8 cellular contexts compared by ENCODE assay signal in the genomic region with DNA sequence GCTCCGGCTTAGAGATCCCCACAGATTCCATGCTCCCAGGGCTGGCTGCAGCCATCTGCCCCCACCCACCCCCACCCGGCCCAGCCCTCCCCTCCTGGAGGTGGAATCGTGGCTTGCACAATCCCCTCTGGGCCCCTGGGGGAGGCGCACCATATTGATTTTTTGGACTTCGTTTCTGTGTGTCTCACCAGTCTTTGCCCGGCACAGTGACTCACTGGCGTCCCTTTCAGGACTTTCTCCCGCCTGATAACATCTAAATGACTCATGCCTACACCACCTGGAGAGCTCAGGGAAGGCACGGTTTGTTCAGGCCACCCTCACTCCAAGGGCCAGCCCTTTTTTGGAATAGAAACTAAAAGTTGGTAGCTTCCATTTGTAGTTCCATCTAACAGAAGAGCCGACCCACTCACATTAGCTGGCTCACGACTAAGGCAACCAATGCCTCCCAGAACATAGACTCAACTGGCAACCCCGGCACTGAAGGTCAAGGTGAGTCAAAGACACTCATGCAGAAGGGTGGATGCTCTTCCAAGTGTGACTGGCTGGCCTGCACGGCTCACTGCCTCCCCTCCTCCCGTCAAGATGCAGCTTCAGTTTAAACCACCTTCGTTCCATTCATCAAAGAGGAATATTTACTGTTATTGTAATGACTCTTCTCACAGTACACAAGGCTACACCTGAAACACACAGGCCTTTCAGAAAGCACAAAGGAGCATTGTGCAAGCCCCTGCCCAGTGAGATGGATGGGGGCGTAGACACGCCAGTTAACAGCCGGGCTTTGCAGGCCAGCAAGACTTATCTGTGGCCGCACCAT. TPM values are rescaled to one million over a fixed set of nuclear protein-coding genes. Genes with fewer than 3 reads are reported as not detected.
DNase-seq lines count a peak whose midpoint lies in the region; ATAC-seq and TF ChIP-seq lines count a peak whose summit lies in the region.

No MANE protein-coding gene starts in this region.

- no peaks in the 10 kb centered on the region for H3K9me3 ChIP-seq in esophagus (ENCODE audit: control insufficient read depth in 2 of 2, insufficient read depth in 1 of 2, low read depth in 1 of 2, low read length in 1 of 2)

- H3K4me3 Mint-ChIP-seq in activated CD8-positive, alpha-beta T cell treated with anti-CD3 and anti-CD28 coated beads for 36 hours, result no peak overlapping the region
- H3K4me3 Mint-ChIP-seq in activated CD8-positive, alpha-beta T cell treated with anti-CD3 and anti-CD28 coated beads, Interleukin-2, amount 10 ng/mL, durations not matched to agents 7 days and 5 days, result no peak overlapping the region
- peak overlapping the region; percentile 42 for H3K4me3 Mint-ChIP-seq in type B pancreatic cell

- ATAC-seq in activated CD8-positive, alpha-beta T cell treated with anti-CD3 and anti-CD28 coated beads for 36 hours, result peak; percentile 55
- ATAC-seq in activated CD8-positive, alpha-beta T cell treated with anti-CD3 and anti-CD28 coated beads, Interleukin-2, amount 10 ng/mL, durations not matched to agents 7 days and 5 days, result no peak
- no peak for ATAC-seq in HG03342 (IDR thresholded peaks at IDR 0.05; ENCODE audit: unreplicated experiment)
- ATAC-seq in HG03571 (IDR thresholded peaks at IDR 0.05; ENCODE audit: unreplicated experiment), result no peak
- no peak for ATAC-seq in HG02840 (IDR thresholded peaks at IDR 0.05; ENCODE audit: low FRiP score, unreplicated experiment)

- no peak overlapping the region for H3K27ac Mint-ChIP-seq in activated CD8-positive, alpha-beta T cell treated with anti-CD3 and anti-CD28 coated beads for 36 hours
- H3K27ac Mint-ChIP-seq in activated CD8-positive, alpha-beta T cell treated with anti-CD3 and anti-CD28 coated beads, Interleukin-2, amount 10 ng/mL, durations not matched to agents 7 days and 5 days, result no peak overlapping the region
- H3K27ac Mint-ChIP-seq in type B pancreatic cell, result peak overlapping the region; percentile 84

- H3K4me1 ChIP-seq in esophagus (ENCODE audit: control insufficient read depth in 2 of 2, insufficient read depth in 2 of 2, low read length in 1 of 2), result peaks cover 0 to 6% of the 10 kb centered on the region in 2 donors

- CTCF ChIA-PET in activated CD8-positive, alpha-beta T cell treated with anti-CD3 and anti-CD28 coated beads for 36 hours (lab: Charles Lee), result interaction anchor here (0.7 to 1.4 kb wide), 2 partner anchors 10 to 12 kb away, joined by 3 to 5 read pairs; no protein-coding TSS in a partner anchor
- CTCF ChIA-PET in activated CD8-positive, alpha-beta T cell treated with anti-CD3 and anti-CD28 coated beads, Interleukin-2, amount 10 ng/mL, durations not matched to agents 7 days and 5 days (lab: Charles Lee), result interaction anchor here (2.1 kb wide), 1 partner anchor 18 kb away, joined by 4 read pairs; no protein-coding TSS in a partner anchor

- POLR2A ChIA-PET in activated CD8-positive, alpha-beta T cell treated with anti-CD3 and anti-CD28 coated beads for 36 hours (lab: Charles Lee), result interaction anchor here (0.7 to 1.2 kb wide), 3 partner anchors 10 to 19 kb away, joined by 3 to 6 read pairs (median 3); no protein-coding TSS in a partner anchor
- POLR2A ChIA-PET in activated CD8-positive, alpha-beta T cell treated with anti-CD3 and anti-CD28 coated beads, Interleukin-2, amount 10 ng/mL, durations not matched to agents 7 days and 5 days (lab: Charles Lee), result interaction anchor here (0.8 kb wide), 1 partner anchor 20 kb away, joined by 3 read pairs; no protein-coding TSS in a partner anchor

- peaks cover 6% of the 10 kb centered on the region for H3K9me3 Mint-ChIP-seq in activated CD8-positive, alpha-beta T cell treated with anti-CD3 and anti-CD28 coated beads for 36 hours
- peaks cover 4% of the 10 kb centered on the region for H3K9me3 Mint-ChIP-seq in activated CD8-positive, alpha-beta T cell treated with anti-CD3 and anti-CD28 coated beads, Interleukin-2, amount 10 ng/mL, durations not matched to agents 7 days and 5 days (ENCODE audit: insufficient read depth)
- peaks cover 4% of the 10 kb centered on the region for H3K9me3 Mint-ChIP-seq in type B pancreatic cell

- WGBS in esophagus, 2 donors, result 51 to 53% methylated on average over 19 of the region's 19 CpGs

- no peak for TF ChIP-seq CTCF in activated CD8-positive, alpha-beta T cell treated with anti-CD3 and anti-CD28 coated beads for 36 hours (IDR thresholded peaks at IDR 0.05)
- no peak for TF ChIP-seq CTCF in type B pancreatic cell (conservative IDR thresholded peaks at IDR 0.05)

- no peaks in the 10 kb centered on the region for H3K36me3 ChIP-seq in esophagus (ENCODE audit: control insufficient read depth in 2 of 2, insufficient read depth in 2 of 2, low read length in 1 of 2)

- no peak overlapping the region for H3K4me3 ChIP-seq in esophagus (ENCODE audit: low read depth in 1 of 2, low read length in 2 of 2)

- peaks cover 4% of the 10 kb centered on the region for H3K4me1 Mint-ChIP-seq in activated CD8-positive, alpha-beta T cell treated with anti-CD3 and anti-CD28 coated beads for 36 hours (ENCODE audit: low read depth)
- peaks cover 10% of the 10 kb centered on the region for H3K4me1 Mint-ChIP-seq in activated CD8-positive, alpha-beta T cell treated with anti-CD3 and anti-CD28 coated beads, Interleukin-2, amount 10 ng/mL, durations not matched to agents 7 days and 5 days (ENCODE audit: low read depth)
- peaks cover 20% of the 10 kb centered on the region for H3K4me1 Mint-ChIP-seq in type B pancreatic cell (ENCODE audit: unreplicated experiment)

- H3K27ac ChIP-seq in esophagus (ENCODE audit: low read depth in 2 of 2, low read length in 1 of 2), result peak overlapping the region; percentile 58 to 75

- no peaks in the 10 kb centered on the region for H3K27me3 Mint-ChIP-seq in activated CD8-positive, alpha-beta T cell treated with anti-CD3 and anti-CD28 coated beads for 36 hours
- H3K27me3 Mint-ChIP-seq in activated CD8-positive, alpha-beta T cell treated with anti-CD3 and anti-CD28 coated beads, Interleukin-2, amount 10 ng/mL, durations not matched to agents 7 days and 5 days (ENCODE audit: low read depth), result no peaks in the 10 kb centered on the region
- peaks cover 5% of the 10 kb centered on the region for H3K27me3 Mint-ChIP-seq in type B pancreatic cell

- H3K27me3 ChIP-seq in esophagus (ENCODE audit: control insufficient read depth in 1 of 2, insufficient read depth in 2 of 2, low read length in 2 of 2), result no peaks in the 10 kb centered on the region

- intact Hi-C loops in activated CD8-positive, alpha-beta T cell treated with anti-CD3 and anti-CD28 coated beads for 36 hours (cut with micrococcal nuclease), result no loop called here

- peak; percentile 19 for DNase-seq in activated CD8-positive, alpha-beta T cell treated with anti-CD3 and anti-CD28 coated beads for 36 hours
- DNase-seq in activated CD8-positive, alpha-beta T cell treated with anti-CD3 and anti-CD28 coated beads, Interleukin-2, amount 10 ng/mL, durations not matched to agents 7 days and 5 days, result no peak
- peak; percentile 60 for DNase-seq in NCI-H69 (lab: John Stamatoyannopoulos, UW)
- DNase-seq in type B pancreatic cell (ENCODE audit: extremely low spot score, unreplicated experiment), result no peak

- peaks cover 4% of the 10 kb centered on the region for H3K36me3 Mint-ChIP-seq in activated CD8-positive, alpha-beta T cell treated with anti-CD3 and anti-CD28 coated beads for 36 hours (ENCODE audit: low read depth)
- peaks cover 3% of the 10 kb centered on the region for H3K36me3 Mint-ChIP-seq in activated CD8-positive, alpha-beta T cell treated with anti-CD3 and anti-CD28 coated beads, Interleukin-2, amount 10 ng/mL, durations not matched to agents 7 days and 5 days (ENCODE audit: low read depth)
- peaks cover 4% of the 10 kb centered on the region for H3K36me3 Mint-ChIP-seq in type B pancreatic cell

RNA-seq across cellular contexts. Expression of a gene that starts 18.1 kb away (rescaled TPM):
- 10 to 100 TPM; 28.1 to 29.7 TPM for total RNA-seq in activated CD8-positive, alpha-beta T cell treated with anti-CD3 and anti-CD28 coated beads for 36 hours
- 10 to 100 TPM; 17.0 to 20.1 TPM for total RNA-seq in activated CD8-positive, alpha-beta T cell treated with anti-CD3 and anti-CD28 coated beads, Interleukin-2, amount 10 ng/mL, durations not matched to agents 7 days and 5 days
- polyA plus RNA-seq in esophagus, result 10 to 100 TPM; 33.6 to 53.3 TPM
- total RNA-seq in type B pancreatic cell (ENCODE audit: low replicate concordance), result 42.2 and 46.8 TPM in 2 replicates

Comparison
In these comparisons a context has a peak if more than half of its experiments do, and no peak if none do; other contexts are left out.
1. DNase-seq: peak in activated CD8-positive, alpha-beta T cell treated with anti-CD3 and anti-CD28 coated beads for 36 hours (single experiment) and NCI-H69 (single experiment); none in activated CD8-positive, alpha-beta T cell treated with anti-CD3 and anti-CD28 coated beads, Interleukin-2, amount 10 ng/mL, durations not matched to agents 7 days and 5 days (single experiment) and type B pancreatic cell (single experiment).